ENCODE assay signal across 1 cellular context in the genomic region with DNA sequence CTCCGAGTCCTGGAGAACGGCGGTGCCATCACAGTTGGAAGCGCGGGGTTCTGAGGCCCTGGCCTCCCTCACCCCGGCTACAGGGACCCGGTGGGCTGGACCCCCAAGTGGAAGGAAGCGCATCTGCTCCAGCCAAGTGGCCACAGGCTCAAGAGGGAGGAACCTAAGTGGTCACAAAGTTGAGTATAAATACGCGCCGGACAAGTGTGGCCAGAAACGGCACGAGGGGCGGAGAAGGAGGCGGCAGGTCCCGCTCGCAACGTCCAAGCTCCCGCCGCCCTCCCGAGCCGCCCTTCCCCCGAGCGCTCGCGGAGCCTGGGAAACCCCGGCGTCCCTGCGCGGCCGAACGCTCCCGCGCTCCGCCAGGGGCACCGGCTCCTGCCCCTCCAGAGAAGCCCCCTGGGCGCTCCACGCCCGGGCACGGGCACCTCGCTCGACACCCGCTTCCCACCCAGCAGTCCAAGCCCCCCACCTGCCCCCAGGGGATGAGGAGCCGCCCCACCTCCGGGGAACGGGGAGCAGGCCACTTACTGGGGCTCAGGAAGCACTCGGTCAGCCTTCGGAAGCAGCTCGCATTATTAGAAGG.
TF ChIP-seq lines count a peak whose summit lies in the region.

No MANE protein-coding gene starts in this region.

TF ChIP-seq in HEK293, 187 proteins besides CTCF, POLR2A, EP300 and RAD21 (continued from another document):
- 0 out of 2 replicates have a peak, but pooled peaks have one; percentile 35 for TF ChIP-seq BCL11A (tag by site-specific recombination; IDR thresholded peaks at IDR 0.05; ENCODE audit: low read depth)
- TF ChIP-seq, protein P1, sequence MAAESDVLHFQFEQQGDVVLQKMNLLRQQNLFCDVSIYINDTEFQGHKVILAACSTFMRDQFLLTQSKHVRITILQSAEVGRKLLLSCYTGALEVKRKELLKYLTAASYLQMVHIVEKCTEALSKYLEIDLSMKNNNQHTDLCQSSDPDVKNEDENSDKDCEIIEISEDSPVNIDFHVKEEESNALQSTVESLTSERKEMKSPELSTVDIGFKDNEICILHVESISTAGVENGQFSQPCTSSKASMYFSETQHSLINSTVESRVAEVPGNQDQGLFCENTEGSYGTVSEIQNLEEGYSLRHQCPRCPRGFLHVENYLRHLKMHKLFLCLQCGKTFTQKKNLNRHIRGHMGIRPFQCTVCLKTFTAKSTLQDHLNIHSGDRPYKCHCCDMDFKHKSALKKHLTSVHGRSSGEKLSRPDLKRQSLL (tag by site-specific recombination; IDR thresholded peaks at IDR 0.05), result no peak
- TF ChIP-seq, protein P2, sequence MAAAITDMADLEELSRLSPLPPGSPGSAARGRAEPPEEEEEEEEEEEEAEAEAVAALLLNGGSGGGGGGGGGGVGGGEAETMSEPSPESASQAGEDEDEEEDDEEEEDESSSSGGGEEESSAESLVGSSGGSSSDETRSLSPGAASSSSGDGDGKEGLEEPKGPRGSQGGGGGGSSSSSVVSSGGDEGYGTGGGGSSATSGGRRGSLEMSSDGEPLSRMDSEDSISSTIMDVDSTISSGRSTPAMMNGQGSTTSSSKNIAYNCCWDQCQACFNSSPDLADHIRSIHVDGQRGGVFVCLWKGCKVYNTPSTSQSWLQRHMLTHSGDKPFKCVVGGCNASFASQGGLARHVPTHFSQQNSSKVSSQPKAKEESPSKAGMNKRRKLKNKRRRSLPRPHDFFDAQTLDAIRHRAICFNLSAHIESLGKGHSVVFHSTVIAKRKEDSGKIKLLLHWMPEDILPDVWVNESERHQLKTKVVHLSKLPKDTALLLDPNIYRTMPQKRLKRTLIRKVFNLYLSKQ (tag by site-specific recombination; IDR thresholded peaks at IDR 0.05; ENCODE audit: borderline replicate concordance), result no peak
- TF ChIP-seq RBAK (tag by site-specific recombination; IDR thresholded peaks at IDR 0.05), result no peak
- no peak for TF ChIP-seq FEZF1 (tag by site-specific recombination; IDR thresholded peaks at IDR 0.05)
- TF ChIP-seq ZNF423 (tag by site-specific recombination; IDR thresholded peaks at IDR 0.05), result 0 out of 2 replicates have a peak, but pooled peaks have one; percentile 21
- TF ChIP-seq, protein P3, sequence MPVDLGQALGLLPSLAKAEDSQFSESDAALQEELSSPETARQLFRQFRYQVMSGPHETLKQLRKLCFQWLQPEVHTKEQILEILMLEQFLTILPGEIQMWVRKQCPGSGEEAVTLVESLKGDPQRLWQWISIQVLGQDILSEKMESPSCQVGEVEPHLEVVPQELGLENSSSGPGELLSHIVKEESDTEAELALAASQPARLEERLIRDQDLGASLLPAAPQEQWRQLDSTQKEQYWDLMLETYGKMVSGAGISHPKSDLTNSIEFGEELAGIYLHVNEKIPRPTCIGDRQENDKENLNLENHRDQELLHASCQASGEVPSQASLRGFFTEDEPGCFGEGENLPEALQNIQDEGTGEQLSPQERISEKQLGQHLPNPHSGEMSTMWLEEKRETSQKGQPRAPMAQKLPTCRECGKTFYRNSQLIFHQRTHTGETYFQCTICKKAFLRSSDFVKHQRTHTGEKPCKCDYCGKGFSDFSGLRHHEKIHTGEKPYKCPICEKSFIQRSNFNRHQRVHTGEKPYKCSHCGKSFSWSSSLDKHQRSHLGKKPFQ (tag by site-specific recombination; IDR thresholded peaks at IDR 0.05), result no peak
- no peak for TF ChIP-seq ZNF214 (tag by site-specific recombination; IDR thresholded peaks at IDR 0.05; ENCODE audit: borderline replicate concordance)
- TF ChIP-seq MZF1 (tag by site-specific recombination; IDR thresholded peaks at IDR 0.05; ENCODE audit: borderline replicate concordance), result no peak
- TF ChIP-seq ZNF670 (tag by site-specific recombination; IDR thresholded peaks at IDR 0.05; ENCODE audit: low read depth), result no peak
- no peak for TF ChIP-seq ZNF677 (tag by site-specific recombination; IDR thresholded peaks at IDR 0.05)
- TF ChIP-seq ZNF184 (tag by site-specific recombination; IDR thresholded peaks at IDR 0.05), result no peak
- TF ChIP-seq SP2 (tag by site-specific recombination; IDR thresholded peaks at IDR 0.05), result peak; percentile 48
- TF ChIP-seq ZNF76 (tag by site-specific recombination; IDR thresholded peaks at IDR 0.05; ENCODE audit: borderline replicate concordance, low read depth), result no peak
- peak; percentile 69 for TF ChIP-seq ZNF335 (tag by site-specific recombination; conservative IDR thresholded peaks at IDR 0.05)
- TF ChIP-seq, protein P4, sequence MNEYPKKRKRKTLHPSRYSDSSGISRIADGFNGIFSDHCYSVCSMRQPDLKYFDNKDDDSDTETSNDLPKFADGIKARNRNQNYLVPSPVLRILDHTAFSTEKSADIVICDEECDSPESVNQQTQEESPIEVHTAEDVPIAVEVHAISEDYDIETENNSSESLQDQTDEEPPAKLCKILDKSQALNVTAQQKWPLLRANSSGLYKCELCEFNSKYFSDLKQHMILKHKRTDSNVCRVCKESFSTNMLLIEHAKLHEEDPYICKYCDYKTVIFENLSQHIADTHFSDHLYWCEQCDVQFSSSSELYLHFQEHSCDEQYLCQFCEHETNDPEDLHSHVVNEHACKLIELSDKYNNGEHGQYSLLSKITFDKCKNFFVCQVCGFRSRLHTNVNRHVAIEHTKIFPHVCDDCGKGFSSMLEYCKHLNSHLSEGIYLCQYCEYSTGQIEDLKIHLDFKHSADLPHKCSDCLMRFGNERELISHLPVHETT (tag by site-specific recombination; IDR thresholded peaks at IDR 0.05), result no peak
- no peak for TF ChIP-seq SCRT1 (tag by site-specific recombination; IDR thresholded peaks at IDR 0.05; ENCODE audit: borderline replicate concordance)
- TF ChIP-seq ZNF23 (tag by site-specific recombination; IDR thresholded peaks at IDR 0.05; ENCODE audit: borderline replicate concordance), result no peak
- no peak for TF ChIP-seq ZBTB21 (tag by site-specific recombination; IDR thresholded peaks at IDR 0.05)
- TF ChIP-seq ZNF2 (tag by site-specific recombination; IDR thresholded peaks at IDR 0.05), result 0 out of 2 replicates have a peak, but pooled peaks have one; percentile 9
- TF ChIP-seq ZNF211 (tag by site-specific recombination; IDR thresholded peaks at IDR 0.05; ENCODE audit: low read depth), result no peak
- TF ChIP-seq, protein P5, sequence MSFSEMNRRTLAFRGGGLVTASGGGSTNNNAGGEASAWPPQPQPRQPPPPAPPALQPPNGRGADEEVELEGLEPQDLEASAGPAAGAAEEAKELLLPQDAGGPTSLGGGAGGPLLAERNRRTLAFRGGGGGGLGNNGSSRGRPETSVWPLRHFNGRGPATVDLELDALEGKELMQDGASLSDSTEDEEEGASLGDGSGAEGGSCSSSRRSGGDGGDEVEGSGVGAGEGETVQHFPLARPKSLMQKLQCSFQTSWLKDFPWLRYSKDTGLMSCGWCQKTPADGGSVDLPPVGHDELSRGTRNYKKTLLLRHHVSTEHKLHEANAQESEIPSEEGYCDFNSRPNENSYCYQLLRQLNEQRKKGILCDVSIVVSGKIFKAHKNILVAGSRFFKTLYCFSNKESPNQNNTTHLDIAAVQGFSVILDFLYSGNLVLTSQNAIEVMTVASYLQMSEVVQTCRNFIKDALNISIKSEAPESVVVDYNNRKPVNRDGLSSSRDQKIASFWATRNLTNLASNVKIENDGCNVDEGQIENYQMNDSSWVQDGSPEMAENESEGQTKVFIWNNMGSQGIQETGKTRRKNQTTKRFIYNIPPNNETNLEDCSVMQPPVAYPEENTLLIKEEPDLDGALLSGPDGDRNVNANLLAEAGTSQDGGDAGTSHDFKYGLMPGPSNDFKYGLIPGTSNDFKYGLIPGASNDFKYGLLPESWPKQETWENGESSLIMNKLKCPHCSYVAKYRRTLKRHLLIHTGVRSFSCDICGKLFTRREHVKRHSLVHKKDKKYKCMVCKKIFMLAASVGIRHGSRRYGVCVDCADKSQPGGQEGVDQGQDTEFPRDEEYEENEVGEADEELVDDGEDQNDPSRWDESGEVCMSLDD (tag by site-specific recombination; IDR thresholded peaks at IDR 0.05), result 0 out of 2 replicates have a peak, but pooled peaks have one; percentile 11
- no peak for TF ChIP-seq ZNF366 (tag by site-specific recombination; conservative IDR thresholded peaks at IDR 0.05)
- no peak for TF ChIP-seq ZNF133 (tag by site-specific recombination; IDR thresholded peaks at IDR 0.05)
- TF ChIP-seq ZNF561 (tag by site-specific recombination; IDR thresholded peaks at IDR 0.05; ENCODE audit: borderline replicate concordance), result 0 out of 2 replicates have a peak, but pooled peaks have one; percentile 13
- TF ChIP-seq, protein P6, sequence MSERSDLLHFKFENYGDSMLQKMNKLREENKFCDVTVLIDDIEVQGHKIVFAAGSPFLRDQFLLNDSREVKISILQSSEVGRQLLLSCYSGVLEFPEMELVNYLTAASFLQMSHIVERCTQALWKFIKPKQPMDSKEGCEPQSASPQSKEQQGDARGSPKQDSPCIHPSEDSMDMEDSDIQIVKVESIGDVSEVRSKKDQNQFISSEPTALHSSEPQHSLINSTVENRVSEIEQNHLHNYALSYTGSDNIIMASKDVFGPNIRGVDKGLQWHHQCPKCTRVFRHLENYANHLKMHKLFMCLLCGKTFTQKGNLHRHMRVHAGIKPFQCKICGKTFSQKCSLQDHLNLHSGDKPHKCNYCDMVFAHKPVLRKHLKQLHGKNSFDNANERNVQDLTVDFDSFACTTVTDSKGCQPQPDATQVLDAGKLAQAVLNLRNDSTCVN (tag by site-specific recombination; optimal IDR thresholded peaks at IDR 0.05), result no peak
- TF ChIP-seq WT1 (tag by site-specific recombination; IDR thresholded peaks at IDR 0.05), result no peak
- 0 out of 2 replicates have a peak, but pooled peaks have one; percentile 24 for TF ChIP-seq ZNF660 (tag by site-specific recombination; IDR thresholded peaks at IDR 0.05)
- TF ChIP-seq ZNF354C (tag by site-specific recombination; IDR thresholded peaks at IDR 0.05; ENCODE audit: borderline replicate concordance, low read depth), result no peak
- TF ChIP-seq ZBTB48 (tag by site-specific recombination; IDR thresholded peaks at IDR 0.05), result no peak
- TF ChIP-seq BCL11B (tag by site-specific recombination; IDR thresholded peaks at IDR 0.05; ENCODE audit: low read depth), result no peak
- TF ChIP-seq ZNF223 (tag by site-specific recombination; IDR thresholded peaks at IDR 0.05), result no peak
- TF ChIP-seq ZXDB (tag by site-specific recombination; IDR thresholded peaks at IDR 0.05), result peak; percentile 98
